In genomic region chr13:91347212-91347995, GRCh38 we compare ENCODE assay signal across 8 cellular contexts. TPM values are rescaled to one million over a fixed set of nuclear protein-coding genes. Genes with fewer than 3 reads are reported as not detected.
DNase-seq lines count a peak whose midpoint lies in the region; ATAC-seq, FAIRE-seq and TF ChIP-seq lines count a peak whose summit lies in the region.

MIR17HG (plus strand) TSS chr13:91347687.

- intact Hi-C loops in Right ventricle myocardium inferior (cut with DNase I): no loop called here
- intact Hi-C loops in pancreas (cut with DNase I): no loop called here
- intact Hi-C loops in thyroid gland (cut with DNase I): no loop called here

- H3K4me1 Mint-ChIP-seq in activated naive CD8-positive, alpha-beta T cell treated with anti-CD3 and anti-CD28 coated beads for 36 hours: peaks cover 43% of the 10 kb centered on the region

- peak within 1 kb of the TSS; percentile 96 for H2AFZ ChIP-seq in SU-DHL-6 (ENCODE audit: low read depth, low read length, severe bottlenecking)

- peak within 1 kb of the TSS; percentile 93 for H3K9ac ChIP-seq in SU-DHL-6 (ENCODE audit: low read length)

- peaks cover 31% of the 10 kb centered on the region for H4K20me1 ChIP-seq in SU-DHL-6 (ENCODE audit: low read depth, low read length)

- H3K79me2 ChIP-seq in SU-DHL-6 (ENCODE audit: insufficient read depth, low read length): peaks cover 40% of the 10 kb centered on the region

- H3K9me3 ChIP-seq in SU-DHL-6 (ENCODE audit: insufficient read depth, low read length): no peaks in the 10 kb centered on the region
- H3K9me3 ChIP-seq in pancreas: no peaks in the 10 kb centered on the region
- no peaks in the 10 kb centered on the region for H3K9me3 ChIP-seq in thyroid gland

- H3K36me3 Mint-ChIP-seq in activated naive CD8-positive, alpha-beta T cell treated with anti-CD3 and anti-CD28 coated beads for 36 hours: peaks cover 35% of the 10 kb centered on the region

- 0 to 1% methylated on average over 54 to 103 of the region's 103 CpGs for WGBS in pancreas, 2 donors
- WGBS in thyroid gland, 2 donors: 0 to 2% methylated on average over 18 to 28 of the region's 103 CpGs

- TF ChIP-seq CTCF in GM12875 (IDR thresholded peaks at IDR 0.05; ENCODE audit: borderline replicate concordance, insufficient read depth, low read depth, low read length) (no peak), SU-DHL-6 (IDR thresholded peaks at IDR 0.05; ENCODE audit: insufficient read depth, low read length, poor library complexity, severe bottlenecking) (no peak), pancreas (IDR thresholded peaks at IDR 0.05) (no peak), thyroid gland (IDR thresholded peaks at IDR 0.05) (peak in 1 of 6 experiments; percentile 4)

- peaks cover 54% of the 10 kb centered on the region for H3F3A ChIP-seq in SU-DHL-6 (ENCODE audit: insufficient read depth)

- DNase-seq in NCI-H128 (lab: John Stamatoyannopoulos, UW; ENCODE audit: unreplicated experiment) (peak; percentile 80), Right ventricle myocardium inferior (ENCODE audit: missing footprints) (peak; percentile 94), pancreas (peak; percentile 90 to 94 (median 92)), thyroid gland (peak; percentile 89 to 90)
- DNase-seq in activated naive CD8-positive, alpha-beta T cell treated with anti-CD3 and anti-CD28 coated beads for 36 hours: peak; percentile 93

- H3K36me3 ChIP-seq in SU-DHL-6 (ENCODE audit: low read length) (peaks cover 33% of the 10 kb centered on the region), pancreas (no peaks in the 10 kb centered on the region), thyroid gland (peaks cover 3 to 5% of the 10 kb centered on the region in 2 donors)

- peak within 1 kb of the TSS; percentile 88 for H3K27ac ChIP-seq in SU-DHL-6 (ENCODE audit: low read depth, low read length)
- H3K27ac ChIP-seq in pancreas: peak within 1 kb of the TSS; percentile 83 to 97 (median 96)
- peak within 1 kb of the TSS; percentile 88 to 90 (median 90) for H3K27ac ChIP-seq in thyroid gland

- H3K27me3 ChIP-seq in SU-DHL-6 (ENCODE audit: low read length) (no peaks in the 10 kb centered on the region), pancreas (peaks cover 0 to 9% (median 0%) of the 10 kb centered on the region in 4 donors), thyroid gland (no peaks in the 10 kb centered on the region)

- no peak for FAIRE-seq in pancreas (lab: Jason Lieb, UNC)

- peak within 1 kb of the TSS; percentile 90 for H3K4me3 Mint-ChIP-seq in activated naive CD8-positive, alpha-beta T cell treated with anti-CD3 and anti-CD28 coated beads for 36 hours

- H3K9me2 ChIP-seq in SU-DHL-6 (replicated peaks; ENCODE audit: insufficient read depth, low read length): no peaks in the 10 kb centered on the region

- peak; percentile 59 for ATAC-seq in HG02759 (IDR thresholded peaks at IDR 0.05; ENCODE audit: unreplicated experiment)
- peak; percentile 95 for ATAC-seq in Right ventricle myocardium inferior
- peak; percentile 86 to 89 (median 88) for ATAC-seq in pancreas

- H3K4me3 ChIP-seq in GM12875 (ENCODE audit: low read depth, low read length) (peak within 1 kb of the TSS; percentile 88), SU-DHL-6 (ENCODE audit: insufficient read depth, low read length, poor library complexity, severe bottlenecking) (peak within 1 kb of the TSS; percentile 97), pancreas (peak within 1 kb of the TSS; percentile 76 to 96 (median 88)), thyroid gland (replicated peaks in 1 of 3) (peak within 1 kb of the TSS; percentile 24 to 82 (median 74))

- no peaks in the 10 kb centered on the region for H3K27me3 Mint-ChIP-seq in activated naive CD8-positive, alpha-beta T cell treated with anti-CD3 and anti-CD28 coated beads for 36 hours

- H3K4me2 ChIP-seq in SU-DHL-6 (ENCODE audit: low read depth, low read length, poor library complexity, severe bottlenecking): peak within 1 kb of the TSS; percentile 66

- H3K4me1 ChIP-seq in pancreas (peaks cover 10 to 19% (median 13%) of the 10 kb centered on the region in 3 donors), thyroid gland (peaks cover 21 to 24% of the 10 kb centered on the region in 2 donors)

- peak within 1 kb of the TSS; percentile 99 for H3K27ac Mint-ChIP-seq in activated naive CD8-positive, alpha-beta T cell treated with anti-CD3 and anti-CD28 coated beads for 36 hours

- H3K9me3 Mint-ChIP-seq in activated naive CD8-positive, alpha-beta T cell treated with anti-CD3 and anti-CD28 coated beads for 36 hours: no peaks in the 10 kb centered on the region

- TF ChIP-seq POLR2A in thyroid gland (IDR thresholded peaks at IDR 0.05): peak in 1 of 2 donors; percentile 92

RNA-seq across cellular contexts. Expression of gene MIR17HG, which starts in this region (rescaled TPM):
- 10 to 100 TPM; 26.4 to 30.0 TPM for total RNA-seq in activated naive CD8-positive, alpha-beta T cell treated with anti-CD3 and anti-CD28 coated beads for 36 hours
- 0.81 TPM for total RNA-seq in Right ventricle myocardium inferior
- total RNA-seq in pancreas: 1 to 10 TPM; 2.3 to 4.3 (median 3.1) TPM
- 1 to 10 TPM; 4.1 to 6.0 TPM for polyA plus RNA-seq in pancreas
- 10 to 100 TPM in 1 of 4 donors, 1 to 10 TPM in 3; 2.2 to 12.1 (median 6.4) TPM for total RNA-seq in thyroid gland

Comparison
In these comparisons a context has a peak if more than half of its experiments do, and no peak if none do; other contexts are left out.
1. Peak in every context shown above with its lines: DNase-seq, ATAC-seq, H3K4me3 ChIP-seq and H3K27ac ChIP-seq.
2. Peak in DNase-seq and ATAC-seq in Right ventricle myocardium inferior; RNA of the gene not detected or under 1 TPM.